ENCODE assay signal across 22 cellular contexts in genomic region chr2:235467586-235467985, GRCh38. TPM values are rescaled to one million over a fixed set of nuclear protein-coding genes. Genes with fewer than 3 reads are reported as not detected.
DNase-seq lines count a peak whose midpoint lies in the region; ATAC-seq and TF ChIP-seq lines count a peak whose summit lies in the region.
"Had no signal": no experiment of that assay in that cellular context is flagged by ENCODE, and none has a peak within 500 bp of the region (broad histone marks: within the 10 kb centered on the region; RNA-seq: fewer than 3 reads in every experiment).

No MANE protein-coding gene starts in this region.

- DNase-seq in HCEC 1CT (peak; percentile 85), PC-9 (peak in 1 of 2 experiments; percentile 80), endodermal cell (peak; percentile 8), osteoblast (ENCODE audit: insufficient read length, low spot score, missing footprints) (no peak), HUDEP-2 (lab: John Stamatoyannopoulos, UW; ENCODE audit: unreplicated experiment in 76 of 76) (no peak)
- no peak for DNase-seq in stimulated activated effector memory CD8-positive, alpha-beta T cell treated with anti-CD3 and anti-CD28 coated beads, Interleukin-12 subunit alpha, Interleukin-12 subunit beta, amount 100 ng/mL, for 72 hours (ENCODE audit: low spot score in 2 of 2)
- DNase-seq: esophagus squamous epithelium, hippocampal formation, kidney, mesendoderm, NCI-H1048, NCI-H2029 treated with DMSO at 0.1 percent for 48 hours, NCI-H524 treated with DMSO at 0.1 percent for 48 hours, psoas muscle had no signal

- H3K27me3 Mint-ChIP-seq in endodermal cell (ENCODE audit: insufficient read depth) = peaks cover 1% of the 10 kb centered on the region

- no peak overlapping the region for H3K27ac Mint-ChIP-seq in endodermal cell
- no peak overlapping the region for H3K27ac Mint-ChIP-seq in stimulated activated effector memory CD8-positive, alpha-beta T cell treated with anti-CD3 and anti-CD28 coated beads, Interleukin-12 subunit alpha, Interleukin-12 subunit beta, amount 100 ng/mL, for 72 hours
- H3K27ac Mint-ChIP-seq: activated naive CD8-positive, alpha-beta T cell; nephron had no signal

- no peak overlapping the region for H3K9ac ChIP-seq in endodermal cell (ENCODE audit: extremely low read depth, low read length, poor library complexity, severe bottlenecking)
- H3K9ac ChIP-seq: BLaER1 treated with 17β-estradiol and CSF1 and Interleukin-3, amounts not matched to agents 10 nM and 100 nM had no signal

- TF ChIP-seq CTCF in PC-9 (conservative IDR thresholded peaks at IDR 0.05) = no peak
- no peak for TF ChIP-seq CTCF in endodermal cell (conservative IDR thresholded peaks at IDR 0.05)
- TF ChIP-seq CTCF in osteoblast (IDR thresholded peaks at IDR 0.05; ENCODE audit: extremely low read depth, low read depth, low read length) = no peak

- H3F3A ChIP-seq in PC-9 (ENCODE audit: insufficient read depth, low read depth) = peaks cover 24% of the 10 kb centered on the region; the same call in 1 of the 2 replicates

- no peaks in the 10 kb centered on the region for H3K9me3 Mint-ChIP-seq in endodermal cell
- no peaks in the 10 kb centered on the region for H3K9me3 Mint-ChIP-seq in stimulated activated effector memory CD8-positive, alpha-beta T cell treated with anti-CD3 and anti-CD28 coated beads, Interleukin-12 subunit alpha, Interleukin-12 subunit beta, amount 100 ng/mL, for 72 hours
- H3K9me3 Mint-ChIP-seq: nephron had no signal

- no peak overlapping the region for H3K4me3 Mint-ChIP-seq in endodermal cell
- no peak overlapping the region for H3K4me3 Mint-ChIP-seq in stimulated activated effector memory CD8-positive, alpha-beta T cell treated with anti-CD3 and anti-CD28 coated beads, Interleukin-12 subunit alpha, Interleukin-12 subunit beta, amount 100 ng/mL, for 72 hours
- H3K4me3 Mint-ChIP-seq: activated naive CD8-positive, alpha-beta T cell; nephron had no signal

- no peaks in the 10 kb centered on the region for H3K4me1 Mint-ChIP-seq in endodermal cell
- no peaks in the 10 kb centered on the region for H3K4me1 Mint-ChIP-seq in stimulated activated effector memory CD8-positive, alpha-beta T cell treated with anti-CD3 and anti-CD28 coated beads, Interleukin-12 subunit alpha, Interleukin-12 subunit beta, amount 100 ng/mL, for 72 hours

- no peaks in the 10 kb centered on the region for H3K79me2 ChIP-seq in PC-9 (ENCODE audit: low read depth)
- no peaks in the 10 kb centered on the region for H3K79me2 ChIP-seq in osteoblast (ENCODE audit: insufficient read depth, low read length)

- 83 to 95% methylated on average over 1 to 5 of the region's 5 CpGs for WGBS in endodermal cell (ENCODE audit: insufficient coverage in 1 of 2, insufficient read length in 1 of 2), 2 experiments

- H3K4me2 ChIP-seq in PC-9 (peak overlapping the region; percentile 69), osteoblast (ENCODE audit: insufficient read depth, low read length) (no peak overlapping the region)

- CTCF ChIA-PET in PC-9 (lab: Charles Lee) = interaction anchor here (0.6 kb wide), 2 partner anchors 126 to 341 kb away, joined by 10 to 11 read pairs; no protein-coding TSS in a partner anchor

- H3K9me3 ChIP-seq in PC-9 (ENCODE audit: insufficient read depth, low read depth) (no peaks in the 10 kb centered on the region), endodermal cell (ENCODE audit: control insufficient read depth, low read length) (no peaks in the 10 kb centered on the region), osteoblast (ENCODE audit: low read depth, low read length) (no peaks in the 10 kb centered on the region)
- H3K9me3 ChIP-seq: BLaER1 treated with 17β-estradiol and CSF1 and Interleukin-3, amounts not matched to agents 10 nM and 100 nM; esophagus squamous epithelium; psoas muscle; SJSA1 had no signal

- POLR2A ChIA-PET in PC-9 (lab: Charles Lee; ENCODE audit: unreplicated experiment) = interaction anchor here (0.6 kb wide), 1 partner anchor 194 kb away, joined by 5 read pairs; no protein-coding TSS in a partner anchor

- peaks cover 29% of the 10 kb centered on the region for H3K4me1 ChIP-seq in PC-9 (replicated peaks; ENCODE audit: insufficient read depth)
- no peaks in the 10 kb centered on the region for H3K4me1 ChIP-seq in endodermal cell (ENCODE audit: control insufficient read depth, insufficient read depth, low read length)
- peaks cover 23% of the 10 kb centered on the region for H3K4me1 ChIP-seq in osteoblast (ENCODE audit: insufficient read depth, low read length)

- no peaks in the 10 kb centered on the region for H3K36me3 Mint-ChIP-seq in endodermal cell (ENCODE audit: low read depth)
- H3K36me3 Mint-ChIP-seq in stimulated activated effector memory CD8-positive, alpha-beta T cell treated with anti-CD3 and anti-CD28 coated beads, Interleukin-12 subunit alpha, Interleukin-12 subunit beta, amount 100 ng/mL, for 72 hours = no peaks in the 10 kb centered on the region
- H3K36me3 Mint-ChIP-seq: activated naive CD8-positive, alpha-beta T cell had no signal

- H3K27ac ChIP-seq in PC-9 = peak overlapping the region; percentile 87
- no peak overlapping the region for H3K27ac ChIP-seq in endodermal cell (ENCODE audit: low read depth, low read length)
- H3K27ac ChIP-seq in osteoblast (ENCODE audit: low read depth, low read length) = peak overlapping the region; percentile 48
- H3K27ac ChIP-seq: BLaER1 treated with 17β-estradiol and CSF1 and Interleukin-3, amounts not matched to agents 10 nM and 100 nM; cardiac muscle cell; esophagus squamous epithelium; psoas muscle; SJSA1 had no signal

- H3K4me3 ChIP-seq in PC-9 (no peak overlapping the region), endodermal cell (ENCODE audit: low read length) (no peak overlapping the region), osteoblast (ENCODE audit: insufficient read depth, low read length) (no peak overlapping the region)
- H3K4me3 ChIP-seq: BLaER1 treated with 17β-estradiol and CSF1 and Interleukin-3, amounts not matched to agents 10 nM and 100 nM; cardiac muscle cell; esophagus squamous epithelium; psoas muscle; SJSA1 had no signal

- H3K36me3 ChIP-seq in PC-9 (ENCODE audit: low read depth) = no peaks in the 10 kb centered on the region
- H3K36me3 ChIP-seq in endodermal cell (ENCODE audit: control insufficient read depth, insufficient read depth, low read length) = no peaks in the 10 kb centered on the region
- no peaks in the 10 kb centered on the region for H3K36me3 ChIP-seq in osteoblast (ENCODE audit: insufficient read depth, low read length)
- H3K36me3 ChIP-seq: BLaER1 treated with 17β-estradiol and CSF1 and Interleukin-3, amounts not matched to agents 10 nM and 100 nM; cardiac muscle cell; esophagus squamous epithelium; SJSA1 had no signal

- H2AFZ ChIP-seq in PC-9 (no peak overlapping the region), osteoblast (ENCODE audit: low read length) (no peak overlapping the region)

- ATAC-seq in GM19023 (IDR thresholded peaks at IDR 0.05; ENCODE audit: unreplicated experiment) = no peak
- no peak for ATAC-seq in stimulated activated effector memory CD8-positive, alpha-beta T cell treated with anti-CD3 and anti-CD28 coated beads, Interleukin-12 subunit alpha, Interleukin-12 subunit beta, amount 100 ng/mL, for 72 hours
- ATAC-seq in GM21381 (IDR thresholded peaks at IDR 0.05; ENCODE audit: unreplicated experiment) = no peak
- ATAC-seq: activated CD4-positive, CD25-positive, alpha-beta regulatory T cell treated with anti-CD3 and anti-CD28 coated beads, Interleukin-2, amount 50 U/mL, for 24 hours; psoas muscle had no signal

- H4K20me1 ChIP-seq in PC-9 (ENCODE audit: insufficient read depth) = no peaks in the 10 kb centered on the region
- no peaks in the 10 kb centered on the region for H4K20me1 ChIP-seq in osteoblast (ENCODE audit: insufficient read depth, low read length)
- H4K20me1 ChIP-seq: BLaER1 treated with 17β-estradiol and CSF1 and Interleukin-3, amounts not matched to agents 10 nM and 100 nM had no signal

- H3K27me3 ChIP-seq in PC-9 (ENCODE audit: insufficient read depth, low read depth) = no peaks in the 10 kb centered on the region
- H3K27me3 ChIP-seq in endodermal cell (ENCODE audit: control insufficient read depth, insufficient read depth, low read length, poor library complexity, severe bottlenecking) = no peaks in the 10 kb centered on the region
- no peaks in the 10 kb centered on the region for H3K27me3 ChIP-seq in osteoblast (ENCODE audit: insufficient read depth, low read length)
- H3K27me3 ChIP-seq: BLaER1 treated with 17β-estradiol and CSF1 and Interleukin-3, amounts not matched to agents 10 nM and 100 nM; cardiac muscle cell; SJSA1 had no signal

- intact Hi-C loops in PC-9 (cut with micrococcal nuclease; ENCODE audit: unreplicated experiment) = no loop called here

- no TSS peak for BruUV-seq in PC-9 (replicated peaks; lab: Mats Ljungman, UMichigan)

- H3K9me2 ChIP-seq in PC-9 (ENCODE audit: insufficient read depth) = no peaks in the 10 kb centered on the region

RNA-seq across cellular contexts. Expression of gene AGAP1, which starts 26.3 kb away (rescaled TPM):
- 91.4 and 107 TPM in 2 replicates for total RNA-seq in PC-9 (2021)
- total RNA-seq in endodermal cell = 10 to 100 TPM; 32.8 to 34.7 TPM
- 25.9 TPM for polyA plus RNA-seq in endodermal cell (2013, experiment 1 of 2)
- polyA plus RNA-seq in endodermal cell (2013, experiment 2 of 2) = 25.0 TPM
- 18.5 and 19.7 TPM in 2 replicates for total RNA-seq in osteoblast

Comparison
In these comparisons a context has a peak if more than half of its experiments do, and no peak if none do; other contexts are left out.
1. DNase-seq: peak in HCEC 1CT (single experiment) and endodermal cell (single experiment); none in osteoblast (single experiment), HUDEP-2 (0 of 76) and stimulated activated effector memory CD8-positive, alpha-beta T cell treated with anti-CD3 and anti-CD28 coated beads, Interleukin-12 subunit alpha, Interleukin-12 subunit beta, amount 100 ng/mL, for 72 hours (0 of 2).